In the genomic region with DNA sequence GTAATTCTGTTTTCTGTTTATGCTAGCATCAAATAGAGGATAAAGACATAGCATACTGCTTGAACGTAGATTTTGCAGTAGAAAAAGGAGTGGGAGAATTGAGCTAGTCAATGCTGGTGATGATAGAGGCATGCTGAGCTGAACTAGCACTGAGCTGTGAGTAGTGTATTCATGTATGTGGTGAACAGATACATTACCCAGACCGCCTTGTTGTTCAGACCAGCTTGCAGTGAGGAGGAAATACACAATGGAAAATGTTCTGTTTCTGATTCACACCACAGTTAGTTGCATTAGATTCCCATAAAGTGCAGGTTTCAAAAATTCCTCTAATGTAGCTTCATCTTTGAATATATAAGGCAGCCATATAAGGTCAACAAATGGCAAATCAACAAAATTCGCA, we compare ENCODE assay signal across 1 cellular context.
TF ChIP-seq lines count a peak whose summit lies in the region.

No MANE protein-coding gene starts in this region.

TF ChIP-seq in endothelial cell of umbilical vein, 7 proteins besides CTCF, POLR2A, EP300 and RAD21 (continued from another document):
- no peak for TF ChIP-seq EZH2 (IDR thresholded peaks at IDR 0.05; ENCODE audit: borderline replicate concordance, low read depth, low read length, severe bottlenecking)
